Comparison of ENCODE assay signal across 28 cellular contexts in the genomic region with DNA sequence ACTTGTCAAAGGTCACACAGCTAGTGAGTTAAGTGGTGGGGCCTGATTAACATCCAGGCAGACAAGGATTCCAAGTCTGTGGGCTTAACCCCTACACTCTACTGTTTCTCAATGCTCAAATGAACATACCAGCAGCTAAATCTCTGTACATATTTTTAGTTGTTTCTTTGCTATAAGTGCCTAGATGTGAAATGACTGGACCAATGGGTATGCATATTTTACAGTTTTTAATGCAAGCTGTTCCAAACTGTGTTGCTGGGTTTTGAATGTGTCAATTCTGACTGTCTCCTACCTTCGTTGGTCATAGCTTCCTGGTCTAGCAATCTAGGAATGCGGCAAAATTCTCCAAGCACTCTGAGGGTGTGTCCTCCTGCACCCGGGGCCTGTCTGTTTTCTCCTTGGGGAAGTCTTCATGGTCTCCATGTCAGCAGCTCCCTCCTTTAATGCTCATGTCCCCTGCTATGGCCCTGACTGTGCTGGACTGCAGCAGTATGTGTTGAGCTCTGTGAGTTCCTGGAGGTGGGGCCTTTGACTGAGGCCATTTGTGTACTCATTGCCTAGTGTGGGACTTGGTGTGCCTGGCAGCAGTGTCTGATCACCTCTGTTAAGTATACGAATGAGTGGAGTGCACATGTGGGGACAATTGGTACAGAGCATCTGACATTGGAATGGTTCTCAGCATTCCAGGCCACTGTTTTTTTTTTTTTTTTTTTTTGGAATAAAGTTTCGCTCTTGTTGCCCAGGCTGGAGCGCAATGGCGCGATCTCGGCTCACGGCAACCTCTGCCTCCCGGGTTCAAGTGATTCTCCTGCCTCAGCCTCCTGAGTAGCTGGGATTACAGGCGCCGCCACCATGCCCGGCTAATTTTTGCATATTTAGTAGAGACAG.
"Had no signal": no experiment of that assay in that cellular context is flagged by ENCODE, and none has a peak within 500 bp of the region (broad histone marks: within the 10 kb centered on the region; RNA-seq: fewer than 3 reads in every experiment).

No MANE protein-coding gene starts in this region.

- H3K27ac Mint-ChIP-seq: activated naive CD4-positive, alpha-beta T cell treated with anti-CD3 and anti-CD28 coated beads for 36 hours; activated naive CD8-positive, alpha-beta T cell treated with anti-CD3 and anti-CD28 coated beads for 36 hours; brain; T-helper 2 cell treated with Interferon-gamma antibody and Interleukin-4, amounts not matched to agents 5 μg/mL and 100 μg/mL, for 36 hours had no signal

- H3K9me3 Mint-ChIP-seq: activated naive CD4-positive, alpha-beta T cell treated with anti-CD3 and anti-CD28 coated beads for 36 hours; activated naive CD8-positive, alpha-beta T cell treated with anti-CD3 and anti-CD28 coated beads for 36 hours; brain; naive B cell; T-helper 2 cell treated with Interferon-gamma antibody and Interleukin-4, amounts not matched to agents 5 μg/mL and 100 μg/mL, for 36 hours had no signal

- ATAC-seq: heart right ventricle; right cardiac atrium; stimulated activated naive CD8-positive, alpha-beta T cell treated with anti-CD3 and anti-CD28 coated beads, Interleukin-15, Interleukin-2, amounts not matched to agents 100 U/mL and 50 U/mL, for 24 hours had no signal

- H3K36me3 ChIP-seq: ascending aorta, cardiac muscle cell, colonic mucosa, heart right ventricle, left ventricle myocardium inferior, thoracic aorta, upper lobe of left lung had no signal

- H3K27ac ChIP-seq: ascending aorta, cardiac muscle cell, colonic mucosa, heart right ventricle, left ventricle myocardium inferior, parathyroid adenoma, thoracic aorta, upper lobe of left lung had no signal

- H3K4me1 ChIP-seq: ascending aorta, colonic mucosa, heart right ventricle, parathyroid adenoma had no signal

- H3K9me3 ChIP-seq: ascending aorta, colonic mucosa, heart right ventricle, left ventricle myocardium inferior, thoracic aorta, upper lobe of left lung had no signal

- H3K36me3 Mint-ChIP-seq: activated naive CD8-positive, alpha-beta T cell treated with anti-CD3 and anti-CD28 coated beads for 36 hours; brain; naive B cell had no signal

- H3K4me3 ChIP-seq: ascending aorta, cardiac muscle cell, colonic mucosa, heart right ventricle, left ventricle myocardium inferior, lung, thoracic aorta, upper lobe of left lung had no signal

- H3K27me3 Mint-ChIP-seq: activated naive CD8-positive, alpha-beta T cell treated with anti-CD3 and anti-CD28 coated beads for 36 hours; brain had no signal

- H3K4me3 Mint-ChIP-seq: activated naive CD4-positive, alpha-beta T cell treated with anti-CD3 and anti-CD28 coated beads for 36 hours; activated naive CD8-positive, alpha-beta T cell treated with anti-CD3 and anti-CD28 coated beads for 36 hours; brain; T-helper 2 cell treated with Interferon-gamma antibody and Interleukin-4, amounts not matched to agents 5 μg/mL and 100 μg/mL, for 36 hours had no signal

- DNase-seq: activated CD4-positive, alpha-beta T cell treated with anti-CD3 and anti-CD28 coated beads for 4 hours; activated CD4-positive, alpha-beta T cell treated with anti-CD3 and anti-CD28 coated beads, Interleukin-2, amount 50 U/mL, for 4 hours; activated CD4-positive, CD25-positive, alpha-beta regulatory T cell; activated effector memory CD4-positive, alpha-beta T cell treated with anti-CD3 and anti-CD28 coated beads, Interleukin-2, amount 50 U/mL, for 16 hours; activated naive CD4-positive, alpha-beta T cell treated with anti-CD3 and anti-CD28 coated beads for 36 hours; activated naive CD8-positive, alpha-beta T cell treated with anti-CD3 and anti-CD28 coated beads for 36 hours; cerebellar nuclear complex; colonic mucosa; effector CD8-positive, alpha-beta T cell; erythroblast; foreskin fibroblast; heart right ventricle; kidney glomerular epithelial cell; left ventricle myocardium inferior; naive B cell; occipital lobe; right cardiac atrium; stimulated activated CD4-positive, alpha-beta T cell treated with anti-CD3 and anti-CD28 coated beads, Interleukin-4, amount 100 ng/mL, for 1 hour; stimulated activated naive CD8-positive, alpha-beta T cell treated with anti-CD3 and anti-CD28 coated beads, Interleukin-15, Interleukin-2, amounts not matched to agents 100 U/mL and 50 U/mL, for 24 hours; T-helper 1 cell; upper lobe of left lung had no signal

- H3K27me3 ChIP-seq: ascending aorta, cardiac muscle cell, colonic mucosa, heart right ventricle, upper lobe of left lung had no signal
